ENCODE assay signal across 17 cellular contexts in genomic region chr16:2096853-2097620, GRCh38. TPM values are rescaled to one million over a fixed set of nuclear protein-coding genes. Genes with fewer than 3 reads are reported as not detected.
DNase-seq lines count a peak whose midpoint lies in the region; ATAC-seq and TF ChIP-seq lines count a peak whose summit lies in the region.
"Had no signal": no experiment of that assay in that cellular context is flagged by ENCODE, and none has a peak within 500 bp of the region (broad histone marks: within the 10 kb centered on the region; RNA-seq: fewer than 3 reads in every experiment).

No MANE protein-coding gene starts in this region.

- H4K20me1 ChIP-seq in GM23338 (replicated peaks; ENCODE audit: insufficient read depth): no peaks in the 10 kb centered on the region; the same call in 1 of the 2 replicates

- in situ Hi-C loops in G401 (cut with HindIII; ENCODE audit: low sequenced_read_pairs): no loop called here

- peaks cover 11% of the 10 kb centered on the region for H3K36me3 Mint-ChIP-seq in GM23338 (ENCODE audit: low read depth)

- 0 out of 2 replicates have a peak, but pooled peaks cover 4% of the 10 kb centered on the region for H3F3A ChIP-seq in GM23338 (replicated peaks; ENCODE audit: low read depth)

- H3K36me3 ChIP-seq in gastroesophageal sphincter (peaks cover 0 to 98% of the 10 kb centered on the region in 2 donors), GM23338 (ENCODE audit: insufficient read depth) (no peaks in the 10 kb centered on the region)

- TF ChIP-seq POLR2A in gastroesophageal sphincter (IDR thresholded peaks at IDR 0.05): no peak

- peaks cover 0 to 16% (median 0%) of the 10 kb centered on the region in 3 donors for H3K4me1 ChIP-seq in gastroesophageal sphincter
- H3K4me1 ChIP-seq in GM23338 (ENCODE audit: insufficient read depth): peaks cover under 1% of the 10 kb centered on the region; the same call in 1 of the 2 replicates

- no peaks in the 10 kb centered on the region for H3K27me3 ChIP-seq in gastroesophageal sphincter
- no peaks in the 10 kb centered on the region for H3K27me3 ChIP-seq in GM23338 (ENCODE audit: insufficient read depth)
- H3K27me3 ChIP-seq: MG63 had no signal

- peaks cover 14% of the 10 kb centered on the region for H3K27me3 Mint-ChIP-seq in GM23338 (ENCODE audit: insufficient read depth, low read depth, poor library complexity)
- H3K27me3 Mint-ChIP-seq: B cell; CD4-positive, alpha-beta T cell had no signal

- TF ChIP-seq CTCF in RWPE1 (conservative IDR thresholded peaks at IDR 0.05; ENCODE audit: low read depth) (no peak), gastroesophageal sphincter (IDR thresholded peaks at IDR 0.05) (no peak), GM23338 (conservative IDR thresholded peaks at IDR 0.05; ENCODE audit: low read depth in 2 of 2) (no peak)

- H3K4me3 ChIP-seq in gastroesophageal sphincter (no peak overlapping the region), GM23338 (no peak overlapping the region)
- H3K4me3 ChIP-seq: MG63 had no signal

- no peak overlapping the region for H3K27ac Mint-ChIP-seq in GM23338
- H3K27ac Mint-ChIP-seq: B cell; CD4-positive, alpha-beta T cell had no signal

- TF ChIP-seq EP300 in gastroesophageal sphincter (IDR thresholded peaks at IDR 0.05): no peak

- WGBS in gastroesophageal sphincter (ENCODE audit: low coverage in 1 of 2), 2 donors: 70% methylated on average over 2 of the region's 26 CpGs; no CpG with 5 or more reads in 1 of the 2 donors

- H3K27ac ChIP-seq in RWPE1: peak overlapping the region; percentile 73
- peak overlapping the region in 3 of 4 donors; percentile 26 to 47 (median 41) for H3K27ac ChIP-seq in gastroesophageal sphincter
- H3K27ac ChIP-seq in GM23338 (ENCODE audit: low read depth): no peak overlapping the region

- no peak overlapping the region for H3K4me3 Mint-ChIP-seq in GM23338
- H3K4me3 Mint-ChIP-seq: B cell; CD4-positive, alpha-beta T cell had no signal

- H3K9me3 ChIP-seq in gastroesophageal sphincter: no peaks in the 10 kb centered on the region
- H3K9me3 ChIP-seq: MG63 had no signal

- POLR2A ChIA-PET in RWPE1 (lab: Yijun Ruan, JAX; ENCODE audit: low non-redundant PET): no interaction called here

- H3K9me3 Mint-ChIP-seq in GM23338: no peaks in the 10 kb centered on the region
- H3K9me3 Mint-ChIP-seq: CD4-positive, alpha-beta T cell had no signal

- no peaks in the 10 kb centered on the region for H3K4me1 Mint-ChIP-seq in GM23338
- H3K4me1 Mint-ChIP-seq: B cell had no signal

- no peaks in the 10 kb centered on the region for H3K9me2 ChIP-seq in GM23338 (ENCODE audit: insufficient read depth)

- peak; percentile 11 for ATAC-seq in gastroesophageal sphincter
- ATAC-seq in GM23338: no peak
- no peak for ATAC-seq in GM18520 (IDR thresholded peaks at IDR 0.05; ENCODE audit: unreplicated experiment)

- H2AFZ ChIP-seq in GM23338: no peak overlapping the region

- DNase-seq in G401 (ENCODE audit: low spot score) (peak; percentile 18), RWPE1 (ENCODE audit: low spot score) (no peak), renal cortical epithelial cell (ENCODE audit: low read depth) (peak; percentile 70), T1000 (lab: John Stamatoyannopoulos, UW) (no peak), GM23338 (ENCODE audit: low spot score) (no peak), cerebellar nuclear complex (lab: John Stamatoyannopoulos, UW) (no peak)
- DNase-seq: CD4-positive, alpha-beta T cell; DMS79; Karpas-422; MG63; NCI-H1092; NCI-H146; NCI-H2081; NCI-H748 treated with DMSO at 0.1 percent for 48 hours had no signal

- H3K4me2 ChIP-seq in GM23338: no peak overlapping the region

- CTCF ChIA-PET in RWPE1 (lab: Yijun Ruan, JAX): interaction anchor here (0.6 kb wide), 1 partner anchor 43 kb away, joined by 4 read pairs; no protein-coding TSS in a partner anchor

- H3K79me2 ChIP-seq in GM23338 (replicated peaks; ENCODE audit: insufficient read depth): no peaks in the 10 kb centered on the region

TF ChIP-seq in GM23338, 12 proteins besides CTCF, POLR2A, EP300 and RAD21 (continues in another document):
- TF ChIP-seq CREB1 (CRISPR knock-in tag; IDR thresholded peaks at IDR 0.05; ENCODE audit: low read depth) (no peak), POLR2AphosphoS5 (IDR thresholded peaks at IDR 0.05; ENCODE audit: low read depth) (no peak), ZNF331 (CRISPR knock-in tag; IDR thresholded peaks at IDR 0.05; ENCODE audit: low read depth) (no peak), NANOG (IDR thresholded peaks at IDR 0.05; ENCODE audit: borderline replicate concordance) (no peak), EZH2 (IDR thresholded peaks at IDR 0.05; ENCODE audit: low read depth, unreplicated experiment) (no peak), ZNF114 (CRISPR knock-in tag; IDR thresholded peaks at IDR 0.05) (no peak), EZH2phosphoT487 (IDR thresholded peaks at IDR 0.05; ENCODE audit: unreplicated experiment) (no peak), STAT1 (IDR thresholded peaks at IDR 0.05; ENCODE audit: unreplicated experiment) (no peak), JUNB (IDR thresholded peaks at IDR 0.05; ENCODE audit: unreplicated experiment) (no peak)
- TF ChIP-seq, protein P1, sequence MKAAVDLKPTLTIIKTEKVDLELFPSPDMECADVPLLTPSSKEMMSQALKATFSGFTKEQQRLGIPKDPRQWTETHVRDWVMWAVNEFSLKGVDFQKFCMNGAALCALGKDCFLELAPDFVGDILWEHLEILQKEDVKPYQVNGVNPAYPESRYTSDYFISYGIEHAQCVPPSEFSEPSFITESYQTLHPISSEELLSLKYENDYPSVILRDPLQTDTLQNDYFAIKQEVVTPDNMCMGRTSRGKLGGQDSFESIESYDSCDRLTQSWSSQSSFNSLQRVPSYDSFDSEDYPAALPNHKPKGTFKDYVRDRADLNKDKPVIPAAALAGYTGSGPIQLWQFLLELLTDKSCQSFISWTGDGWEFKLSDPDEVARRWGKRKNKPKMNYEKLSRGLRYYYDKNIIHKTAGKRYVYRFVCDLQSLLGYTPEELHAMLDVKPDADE (IDR thresholded peaks at IDR 0.05): no peak

RNA-seq across cellular contexts. Expression of gene PKD1, which starts 38.7 kb away (rescaled TPM):
- 42.0 and 113 TPM in 2 replicates for total RNA-seq in G401 (2014; rRNA removed; shearing (Covaris generic))
- total RNA-seq in gastroesophageal sphincter: 100 to 1,000 TPM; 181 to 492 (median 352) TPM
- total RNA-seq in renal cortical epithelial cell: 17.4 and 98.0 TPM in 2 replicates
- 75.5 and 107 TPM in 2 replicates for total RNA-seq in GM23338 (2014; rRNA removed; shearing (Covaris generic))
- 18.5 and 21.1 TPM in 2 replicates for polyA plus RNA-seq in GM23338 (2016; fragmentation: Nextera tagmentation; extraction: Ambion mirVana)

RNA-seq across cellular contexts. Expression of gene TSC2, which starts 49.3 kb away (rescaled TPM):
- 23.3 and 36.4 TPM in 2 replicates for total RNA-seq in G401 (2014; rRNA removed; shearing (Covaris generic))
- total RNA-seq in gastroesophageal sphincter (10 to 100 TPM; 36.3 to 78.8 (median 54.6) TPM), renal cortical epithelial cell (24.5 and 63.6 TPM in 2 replicates)
- 81.4 and 93.0 TPM in 2 replicates for total RNA-seq in GM23338 (2014; rRNA removed; shearing (Covaris generic))
- 36.3 and 40.5 TPM in 2 replicates for polyA plus RNA-seq in GM23338 (2016; fragmentation: Nextera tagmentation; extraction: Ambion mirVana)

RNA-seq across cellular contexts. Expression of gene NTHL1, which starts 49.4 kb away (rescaled TPM):
- 25.2 and 36.6 TPM in 2 replicates for total RNA-seq in G401 (2014; rRNA removed; shearing (Covaris generic))
- total RNA-seq in gastroesophageal sphincter (10 to 100 TPM; 18.4 to 25.4 (median 21.6) TPM), renal cortical epithelial cell (11.4 and 24.5 TPM in 2 replicates)
- 84.6 and 97.1 TPM in 2 replicates for total RNA-seq in GM23338 (2014; rRNA removed; shearing (Covaris generic))
- polyA plus RNA-seq in GM23338 (2016; fragmentation: Nextera tagmentation; extraction: Ambion mirVana): 87.9 and 94.9 TPM in 2 replicates

RNA-seq across cellular contexts. Expression of gene RAB26, which starts 51.4 kb away (rescaled TPM):
- total RNA-seq in G401 (2014; rRNA removed; shearing (Covaris generic)): 46.8 and 55.2 TPM in 2 replicates
- total RNA-seq in gastroesophageal sphincter: 1 to 10 TPM in 1 of 4 donors, under 1 TPM in 1, not detected in 2; 0.39 to 1.0 TPM
- 0.69 and 0.70 TPM in 2 replicates for total RNA-seq in renal cortical epithelial cell
- total RNA-seq in GM23338 (2014; rRNA removed; shearing (Covaris generic)): 3.7 and 4.1 TPM in 2 replicates
- polyA plus RNA-seq in GM23338 (2016; fragmentation: Nextera tagmentation; extraction: Ambion mirVana): 8.7 and 11.6 TPM in 2 replicates
- total RNA-seq: CD4-positive, alpha-beta T cell had no signal

RNA-seq across cellular contexts. Expression of gene TRAF7, which starts 58.5 kb away (rescaled TPM):
- 76.1 and 99.9 TPM in 2 replicates for total RNA-seq in G401 (2014; rRNA removed; shearing (Covaris generic))
- total RNA-seq in gastroesophageal sphincter: 10 to 100 TPM; 36.3 to 70.1 (median 56.3) TPM
- total RNA-seq in renal cortical epithelial cell: 41.8 and 66.1 TPM in 2 replicates
- 133 and 143 TPM in 2 replicates for total RNA-seq in GM23338 (2014; rRNA removed; shearing (Covaris generic))
- 36.4 and 41.4 TPM in 2 replicates for polyA plus RNA-seq in GM23338 (2016; fragmentation: Nextera tagmentation; extraction: Ambion mirVana)

Comparison
In these comparisons a context has a peak if more than half of its experiments do, and no peak if none do; other contexts are left out.
1. DNase-seq: peak in G401 (single experiment) and renal cortical epithelial cell (single experiment); none in RWPE1 (single experiment), T1000 (single experiment), GM23338 (single experiment) and cerebellar nuclear complex (0 of 2).